1 cellular context compared by ENCODE assay signal in genomic region chr17:50120475-50121253, GRCh38.
TF ChIP-seq lines count a peak whose summit lies in the region.

No MANE protein-coding gene starts in this region.

TF ChIP-seq in K562, 482 proteins besides CTCF, POLR2A, EP300 and RAD21:
- TF ChIP-seq ZKSCAN1 (IDR thresholded peaks at IDR 0.05; ENCODE audit: low read depth, low read length) = peak; percentile 59; the same call in 1 of the 2 replicates
- 0 out of 2 replicates have a peak, but pooled peaks have one; percentile 4 for TF ChIP-seq ZNF316 (IDR thresholded peaks at IDR 0.05)
- TF ChIP-seq WHSC1 (IDR thresholded peaks at IDR 0.05; ENCODE audit: low read length) = no peak
